Comparison of ENCODE assay signal across 9 cellular contexts in the genomic region with DNA sequence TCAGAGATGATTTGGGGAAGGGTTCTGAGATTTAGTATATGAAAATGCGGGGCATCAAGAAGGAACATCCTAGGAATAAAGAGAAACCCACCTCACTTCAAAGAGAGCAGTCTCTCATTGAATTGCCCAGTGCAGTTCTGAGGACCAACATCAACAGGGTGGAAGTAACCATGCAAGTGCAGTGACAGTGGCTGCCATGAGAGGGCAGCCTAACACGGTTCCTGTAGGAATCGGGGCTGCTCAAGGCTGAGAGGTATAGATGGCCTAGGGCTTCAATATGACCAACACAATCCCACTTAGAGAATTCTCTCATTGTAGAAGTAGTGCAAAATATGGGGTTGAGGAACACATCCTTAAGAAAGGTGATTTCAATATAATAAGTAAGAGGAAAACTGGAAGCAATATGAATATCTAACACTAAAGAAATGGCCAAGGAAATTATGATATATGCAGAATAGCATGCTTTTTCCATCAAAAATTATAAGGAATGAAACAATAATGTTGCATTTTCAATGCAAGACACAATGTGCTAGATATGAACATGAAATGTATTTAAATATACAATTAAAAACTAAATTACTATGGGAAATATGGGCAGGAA. TPM values are rescaled to one million over a fixed set of nuclear protein-coding genes. Genes with fewer than 3 reads are reported as not detected.
DNase-seq lines count a peak whose midpoint lies in the region; ATAC-seq and TF ChIP-seq lines count a peak whose summit lies in the region.
"Had no signal": no experiment of that assay in that cellular context is flagged by ENCODE, and none has a peak within 500 bp of the region (broad histone marks: within the 10 kb centered on the region; RNA-seq: fewer than 3 reads in every experiment).

No MANE protein-coding gene starts in this region.

- ATAC-seq in GM23338 (peak; percentile 99), T-helper 17 cell (peak; percentile 68)

- H3K27me3 ChIP-seq in GM23338 (ENCODE audit: insufficient read depth): no peaks in the 10 kb centered on the region
- no peaks in the 10 kb centered on the region for H3K27me3 ChIP-seq in iPS DF 6.9 (ENCODE audit: control insufficient read depth, insufficient read depth, low read length)
- H3K27me3 ChIP-seq: BLaER1 had no signal

- no peaks in the 10 kb centered on the region for H3K9me3 Mint-ChIP-seq in GM23338

- no peaks in the 10 kb centered on the region for H3K9me3 ChIP-seq in T-helper 17 cell (ENCODE audit: control insufficient read depth, low read length, poor library complexity, severe bottlenecking)
- no peaks in the 10 kb centered on the region for H3K9me3 ChIP-seq in iPS DF 6.9 (ENCODE audit: control insufficient read depth, insufficient read depth, low read length)
- H3K9me3 ChIP-seq: BLaER1 had no signal

- no peak overlapping the region for H3K27ac ChIP-seq in GM23338 (ENCODE audit: low read depth)
- no peak overlapping the region for H3K27ac ChIP-seq in iPS DF 6.9 (ENCODE audit: low read length)
- H3K27ac ChIP-seq: BLaER1 had no signal

- H3K36me3 Mint-ChIP-seq in GM23338 (ENCODE audit: low read depth) (no peaks in the 10 kb centered on the region), T-helper 17 cell (ENCODE audit: low read depth) (no peaks in the 10 kb centered on the region)

- TF ChIP-seq CTCF in GM23338 (conservative IDR thresholded peaks at IDR 0.05; ENCODE audit: low read depth in 2 of 2) (peak; percentile 95 to 97), astrocyte of the spinal cord (IDR thresholded peaks at IDR 0.05; ENCODE audit: low read depth, low read length) (peak; percentile 92)

- no peaks in the 10 kb centered on the region for H4K20me1 ChIP-seq in GM23338 (replicated peaks; ENCODE audit: insufficient read depth)
- H4K20me1 ChIP-seq: BLaER1 had no signal

- H3K4me1 ChIP-seq in GM23338 (ENCODE audit: insufficient read depth) (0 out of 2 replicates have a peak, but pooled peaks cover 2% of the 10 kb centered on the region), iPS DF 6.9 (ENCODE audit: control insufficient read depth, insufficient read depth, low read length) (no peaks in the 10 kb centered on the region; the same call in 1 of the 2 replicates)

- no CpG with 5 or more reads among the region's 3 CpGs for WGBS in iPS DF 6.9 (ENCODE audit: insufficient coverage, insufficient read length)

- no peaks in the 10 kb centered on the region for H3K79me2 ChIP-seq in GM23338 (replicated peaks; ENCODE audit: insufficient read depth)

- H2AFZ ChIP-seq in GM23338: no peak overlapping the region

- H3K4me3 Mint-ChIP-seq in GM23338 (no peak overlapping the region), T-helper 17 cell (no peak overlapping the region)

- H3K4me1 Mint-ChIP-seq in GM23338 (peaks cover 1% of the 10 kb centered on the region; the same call in 2 of the 3 replicates), T-helper 17 cell (peaks cover 1% of the 10 kb centered on the region)

- in situ Hi-C loops in astrocyte of the spinal cord (cut with HindIII; ENCODE audit: low sequenced_read_pairs): no loop called here

- H3K4me2 ChIP-seq in GM23338: no peak overlapping the region
- H3K4me2 ChIP-seq: BLaER1 had no signal

- H3K9me2 ChIP-seq in GM23338 (ENCODE audit: insufficient read depth): no peaks in the 10 kb centered on the region

- H3K36me3 ChIP-seq in GM23338 (ENCODE audit: insufficient read depth) (no peaks in the 10 kb centered on the region), iPS DF 6.9 (ENCODE audit: control insufficient read depth, insufficient read depth, low read length) (no peaks in the 10 kb centered on the region)
- H3K36me3 ChIP-seq: BLaER1 had no signal

- H3K27me3 Mint-ChIP-seq in GM23338 (ENCODE audit: insufficient read depth, low read depth, poor library complexity) (no peaks in the 10 kb centered on the region), T-helper 17 cell (peaks cover 16% of the 10 kb centered on the region)

- H3K27ac Mint-ChIP-seq in GM23338: no peak overlapping the region
- no peak overlapping the region for H3K27ac Mint-ChIP-seq in T-helper 17 cell

- H3K4me3 ChIP-seq in GM23338 (no peak overlapping the region), astrocyte of the spinal cord (ENCODE audit: low read depth, low read length) (no peak overlapping the region), iPS DF 6.9 (ENCODE audit: low read length) (no peak overlapping the region)
- H3K4me3 ChIP-seq: BLaER1 had no signal

- H3F3A ChIP-seq in GM23338 (replicated peaks; ENCODE audit: low read depth): no peaks in the 10 kb centered on the region

- peak; percentile 1 for DNase-seq in DMS153 treated with DMSO at 0.1 percent for 48 hours (lab: John Stamatoyannopoulos, UW; ENCODE audit: unreplicated experiment)
- DNase-seq in DMS153 (lab: John Stamatoyannopoulos, UW): no peak
- DNase-seq in GM23338 (ENCODE audit: low spot score): peak; percentile 81
- peak; percentile 33 for DNase-seq in LHCN-M2 (ENCODE audit: low read depth)
- DNase-seq in T-helper 17 cell: peak in 1 of 3 donors; percentile 40
- peak; percentile 49 for DNase-seq in astrocyte of the spinal cord (ENCODE audit: low read depth, low spot score)
- DNase-seq in iPS DF 6.9 (ENCODE audit: low read depth, low spot score): peak; percentile 68
- DNase-seq in stimulated activated CD4-positive, alpha-beta T cell treated with anti-CD3 and anti-CD28 coated beads, Interleukin-12 subunit alpha, Interleukin-12 subunit beta, amount 100 ng/mL, for 48 hours (ENCODE audit: low read depth in 2 of 3, low spot score in 1 of 3): peak; percentile 28 to 53 (median 31)

TF ChIP-seq in GM23338, 12 proteins besides CTCF, POLR2A, EP300 and RAD21 (continues in another document):
- TF ChIP-seq ZNF114 (CRISPR knock-in tag; IDR thresholded peaks at IDR 0.05): no peak
- TF ChIP-seq EZH2 (IDR thresholded peaks at IDR 0.05; ENCODE audit: low read depth, unreplicated experiment): no peak
- TF ChIP-seq EZH2phosphoT487 (IDR thresholded peaks at IDR 0.05; ENCODE audit: unreplicated experiment): no peak
- TF ChIP-seq, protein P1, sequence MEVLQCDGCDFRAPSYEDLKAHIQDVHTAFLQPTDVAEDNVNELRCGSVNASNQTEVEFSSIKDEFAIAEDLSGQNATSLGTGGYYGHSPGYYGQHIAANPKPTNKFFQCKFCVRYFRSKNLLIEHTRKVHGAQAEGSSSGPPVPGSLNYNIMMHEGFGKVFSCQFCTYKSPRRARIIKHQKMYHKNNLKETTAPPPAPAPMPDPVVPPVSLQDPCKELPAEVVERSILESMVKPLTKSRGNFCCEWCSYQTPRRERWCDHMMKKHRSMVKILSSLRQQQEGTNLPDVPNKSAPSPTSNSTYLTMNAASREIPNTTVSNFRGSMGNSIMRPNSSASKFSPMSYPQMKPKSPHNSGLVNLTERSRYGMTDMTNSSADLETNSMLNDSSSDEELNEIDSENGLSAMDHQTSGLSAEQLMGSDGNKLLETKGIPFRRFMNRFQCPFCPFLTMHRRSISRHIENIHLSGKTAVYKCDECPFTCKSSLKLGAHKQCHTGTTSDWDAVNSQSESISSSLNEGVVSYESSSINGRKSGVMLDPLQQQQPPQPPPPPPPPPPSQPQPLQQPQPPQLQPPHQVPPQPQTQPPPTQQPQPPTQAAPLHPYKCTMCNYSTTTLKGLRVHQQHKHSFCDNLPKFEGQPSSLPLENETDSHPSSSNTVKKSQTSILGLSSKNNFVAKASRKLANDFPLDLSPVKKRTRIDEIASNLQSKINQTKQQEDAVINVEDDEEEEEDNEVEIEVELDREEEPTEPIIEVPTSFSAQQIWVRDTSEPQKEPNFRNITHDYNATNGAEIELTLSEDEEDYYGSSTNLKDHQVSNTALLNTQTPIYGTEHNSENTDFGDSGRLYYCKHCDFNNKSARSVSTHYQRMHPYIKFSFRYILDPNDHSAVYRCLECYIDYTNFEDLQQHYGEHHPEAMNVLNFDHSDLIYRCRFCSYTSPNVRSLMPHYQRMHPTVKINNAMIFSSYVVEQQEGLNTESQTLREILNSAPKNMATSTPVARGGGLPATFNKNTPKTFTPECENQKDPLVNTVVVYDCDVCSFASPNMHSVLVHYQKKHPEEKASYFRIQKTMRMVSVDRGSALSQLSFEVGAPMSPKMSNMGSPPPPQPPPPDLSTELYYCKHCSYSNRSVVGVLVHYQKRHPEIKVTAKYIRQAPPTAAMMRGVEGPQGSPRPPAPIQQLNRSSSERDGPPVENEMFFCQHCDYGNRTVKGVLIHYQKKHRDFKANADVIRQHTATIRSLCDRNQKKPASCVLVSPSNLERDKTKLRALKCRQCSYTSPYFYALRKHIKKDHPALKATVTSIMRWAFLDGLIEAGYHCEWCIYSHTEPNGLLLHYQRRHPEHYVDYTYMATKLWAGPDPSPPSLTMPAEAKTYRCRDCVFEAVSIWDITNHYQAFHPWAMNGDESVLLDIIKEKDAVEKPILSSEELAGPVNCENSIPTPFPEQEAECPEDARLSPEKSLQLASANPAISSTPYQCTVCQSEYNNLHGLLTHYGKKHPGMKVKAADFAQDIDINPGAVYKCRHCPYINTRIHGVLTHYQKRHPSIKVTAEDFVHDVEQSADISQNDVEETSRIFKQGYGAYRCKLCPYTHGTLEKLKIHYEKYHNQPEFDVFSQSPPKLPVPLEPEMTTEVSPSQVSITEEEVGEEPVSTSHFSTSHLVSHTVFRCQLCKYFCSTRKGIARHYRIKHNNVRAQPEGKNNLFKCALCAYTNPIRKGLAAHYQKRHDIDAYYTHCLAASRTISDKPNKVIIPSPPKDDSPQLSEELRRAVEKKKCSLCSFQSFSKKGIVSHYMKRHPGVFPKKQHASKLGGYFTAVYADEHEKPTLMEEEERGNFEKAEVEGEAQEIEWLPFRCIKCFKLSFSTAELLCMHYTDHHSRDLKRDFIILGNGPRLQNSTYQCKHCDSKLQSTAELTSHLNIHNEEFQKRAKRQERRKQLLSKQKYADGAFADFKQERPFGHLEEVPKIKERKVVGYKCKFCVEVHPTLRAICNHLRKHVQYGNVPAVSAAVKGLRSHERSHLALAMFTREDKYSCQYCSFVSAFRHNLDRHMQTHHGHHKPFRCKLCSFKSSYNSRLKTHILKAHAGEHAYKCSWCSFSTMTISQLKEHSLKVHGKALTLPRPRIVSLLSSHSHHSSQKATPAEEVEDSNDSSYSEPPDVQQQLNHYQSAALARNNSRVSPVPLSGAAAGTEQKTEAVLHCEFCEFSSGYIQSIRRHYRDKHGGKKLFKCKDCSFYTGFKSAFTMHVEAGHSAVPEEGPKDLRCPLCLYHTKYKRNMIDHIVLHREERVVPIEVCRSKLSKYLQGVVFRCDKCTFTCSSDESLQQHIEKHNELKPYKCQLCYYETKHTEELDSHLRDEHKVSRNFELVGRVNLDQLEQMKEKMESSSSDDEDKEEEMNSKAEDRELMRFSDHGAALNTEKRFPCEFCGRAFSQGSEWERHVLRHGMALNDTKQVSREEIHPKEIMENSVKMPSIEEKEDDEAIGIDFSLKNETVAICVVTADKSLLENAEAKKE (CRISPR knock-in tag; IDR thresholded peaks at IDR 0.05): no peak

RNA-seq across cellular contexts. Expression of a gene that starts 51.1 kb away (rescaled TPM):
- 6.2 and 6.9 TPM in 2 replicates for total RNA-seq in GM23338 (2014; rRNA removed; shearing (Covaris generic))
- 2.0 and 2.1 TPM in 2 replicates for polyA plus RNA-seq in GM23338 (2016; fragmentation: Nextera tagmentation; extraction: Ambion mirVana)
- 2.5 and 3.1 TPM in 2 replicates for total RNA-seq in LHCN-M2 (2014; rRNA removed)
- 4.3 TPM for polyA plus RNA-seq in LHCN-M2 (2012)
- total RNA-seq in T-helper 17 cell: 1 to 10 TPM; 1.4 to 2.0 TPM
